Comparison of ENCODE assay signal across 26 cellular contexts in genomic region chr1:192979542-192979941, GRCh38.
"Had no signal": no experiment of that assay in that cellular context is flagged by ENCODE, and none has a peak within 500 bp of the region (broad histone marks: within the 10 kb centered on the region; RNA-seq: fewer than 3 reads in every experiment).

No MANE protein-coding gene starts in this region.

- H3K36me3 ChIP-seq: brain microvascular endothelial cell, cardiac muscle cell had no signal

- H3K27ac ChIP-seq: brain microvascular endothelial cell, cardiac muscle cell, VCaP had no signal

- FAIRE-seq: TTC549 had no signal

- H3K4me3 ChIP-seq: cardiac muscle cell had no signal

- H3K9me3 Mint-ChIP-seq: activated CD4-positive, alpha-beta memory T cell treated with anti-CD3 and anti-CD28 coated beads, Interleukin-2, amount 10 ng/mL, durations not matched to agents 7 days and 5 days; activated naive CD8-positive, alpha-beta T cell treated with anti-CD3 and anti-CD28 coated beads, Interleukin-2, amount 10 ng/mL, durations not matched to agents 7 days and 5 days; activated T-cell treated with anti-CD3 and anti-CD28 coated beads, Interleukin-2, amount 50 U/mL, for 72 hours; T-cell had no signal

- H3K27me3 Mint-ChIP-seq: activated CD4-positive, alpha-beta memory T cell treated with anti-CD3 and anti-CD28 coated beads, Interleukin-2, amount 10 ng/mL, durations not matched to agents 7 days and 5 days; activated CD4-positive, alpha-beta T cell treated with anti-CD3 and anti-CD28 coated beads for 36 hours; activated naive CD8-positive, alpha-beta T cell treated with anti-CD3 and anti-CD28 coated beads, Interleukin-2, amount 10 ng/mL, durations not matched to agents 7 days and 5 days; T-cell had no signal

- DNase-seq: activated CD4-positive, alpha-beta memory T cell treated with anti-CD3 and anti-CD28 coated beads, Interleukin-2, amount 10 ng/mL, durations not matched to agents 7 days and 5 days; activated CD4-positive, alpha-beta T cell treated with anti-CD3 and anti-CD28 coated beads for 36 hours; activated CD4-positive, alpha-beta T cell treated with anti-CD3 and anti-CD28 coated beads, Interleukin-2, amount 50 U/mL, for 1 hour; activated CD8-positive, alpha-beta memory T cell treated with anti-CD3 and anti-CD28 coated beads, Interleukin-2, amount 50 U/mL, for 4 hours; activated naive CD4-positive, alpha-beta T cell treated with anti-CD3 and anti-CD28 coated beads, Interleukin-2, amount 50 U/mL, for 16 hours; activated naive CD8-positive, alpha-beta T cell treated with anti-CD3 and anti-CD28 coated beads, Interleukin-2, amount 10 ng/mL, durations not matched to agents 7 days and 5 days; activated T-cell treated with anti-CD3 and anti-CD28 coated beads, Interleukin-2, amount 50 U/mL, for 72 hours; aorta; brain microvascular endothelial cell; MM.1S; NCI-H1105; NCI-H1436; NCI-H1694 treated with DMSO at 0.1 percent for 48 hours; NCI-H2081 treated with DMSO at 0.1 percent for 48 hours; NCI-H2171 treated with DMSO at 0.1 percent for 48 hours; NCI-H226; NCI-H510A; NCI-H526 treated with DMSO at 0.1 percent for 48 hours; PC-3; SIG-M5; T-cell; T-helper 2 cell; T1000 had no signal

- H3K27me3 ChIP-seq: brain microvascular endothelial cell, cardiac muscle cell had no signal

- H3K27ac Mint-ChIP-seq: activated CD4-positive, alpha-beta memory T cell treated with anti-CD3 and anti-CD28 coated beads, Interleukin-2, amount 10 ng/mL, durations not matched to agents 7 days and 5 days; activated CD4-positive, alpha-beta T cell treated with anti-CD3 and anti-CD28 coated beads for 36 hours; activated naive CD8-positive, alpha-beta T cell treated with anti-CD3 and anti-CD28 coated beads, Interleukin-2, amount 10 ng/mL, durations not matched to agents 7 days and 5 days; activated T-cell treated with anti-CD3 and anti-CD28 coated beads, Interleukin-2, amount 50 U/mL, for 72 hours; T-cell had no signal

- ATAC-seq: activated CD4-positive, alpha-beta T cell treated with anti-CD3 and anti-CD28 coated beads for 36 hours; activated T-cell treated with anti-CD3 and anti-CD28 coated beads, Interleukin-2, amount 50 U/mL, for 72 hours; PC-3; T-cell had no signal

- H3K4me3 Mint-ChIP-seq: activated CD4-positive, alpha-beta memory T cell treated with anti-CD3 and anti-CD28 coated beads, Interleukin-2, amount 10 ng/mL, durations not matched to agents 7 days and 5 days; activated CD4-positive, alpha-beta T cell treated with anti-CD3 and anti-CD28 coated beads for 36 hours; activated naive CD8-positive, alpha-beta T cell treated with anti-CD3 and anti-CD28 coated beads, Interleukin-2, amount 10 ng/mL, durations not matched to agents 7 days and 5 days; activated T-cell treated with anti-CD3 and anti-CD28 coated beads, Interleukin-2, amount 50 U/mL, for 72 hours; T-cell had no signal
